In the genomic region with DNA sequence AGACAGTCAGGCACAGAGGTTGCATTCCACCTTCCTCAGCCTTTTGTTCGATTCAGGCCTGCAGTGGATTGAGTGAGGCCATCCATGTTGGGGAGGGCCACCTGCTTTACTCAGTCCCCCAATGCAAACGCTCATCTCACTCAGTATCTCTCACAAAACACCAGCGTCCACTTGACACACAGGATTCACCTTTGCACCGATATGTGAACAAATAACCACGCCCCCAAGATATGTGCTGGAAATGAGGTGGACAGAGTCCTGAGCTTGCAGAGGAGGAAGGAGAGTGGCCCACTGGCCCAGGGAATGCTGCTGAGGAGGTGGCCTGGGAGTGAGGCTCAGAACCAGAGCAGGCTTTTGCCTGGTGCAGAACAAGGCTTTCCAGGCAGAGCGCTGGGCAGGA, we compare ENCODE assay signal across 23 cellular contexts.
DNase-seq lines count a peak whose midpoint lies in the region; ATAC-seq, FAIRE-seq and TF ChIP-seq lines count a peak whose summit lies in the region.
"Had no signal": no experiment of that assay in that cellular context is flagged by ENCODE, and none has a peak within 500 bp of the region (broad histone marks: within the 10 kb centered on the region; RNA-seq: fewer than 3 reads in every experiment).

No MANE protein-coding gene starts in this region.

- FAIRE-seq in small intestine (lab: Jason Lieb, UNC), result no peak
- FAIRE-seq: A549, D721Med, G401.6, GM12891, GM19239 had no signal

- peaks cover 6% of the 10 kb centered on the region for H3K27me3 Mint-ChIP-seq in GM23338 (ENCODE audit: insufficient read depth, low read depth, poor library complexity)

- H3K27ac Mint-ChIP-seq in GM23338, result no peak overlapping the region
- H3K27ac Mint-ChIP-seq: B cell; CD4-positive, alpha-beta T cell; CD8-positive, alpha-beta T cell had no signal

- DNase-seq in hepatocyte (ENCODE audit: low spot score) (peak; percentile 48), left lobe of liver (ENCODE audit: low spot score) (no peak), neuronal stem cell (ENCODE audit: low spot score) (no peak), small intestine (peak; percentile 63), GM23338 (ENCODE audit: low spot score) (no peak), omental fat pad (ENCODE audit: low spot score) (no peak), NCI-H2196 treated with DMSO at 0.1 percent for 48 hours (lab: John Stamatoyannopoulos, UW; ENCODE audit: unreplicated experiment) (no peak)
- DNase-seq: AML-193; Calu3; CD4-positive, alpha-beta T cell; CD8-positive, alpha-beta T cell; DMS79 treated with DMSO at 0.1 percent for 48 hours; GF-D8 had no signal

- peak overlapping the region; percentile 48 for H3K23ac ChIP-seq in neuronal stem cell (ENCODE audit: low read depth, low read length, poor library complexity)

- peaks cover 30% of the 10 kb centered on the region for H3K9me3 Mint-ChIP-seq in GM23338
- H3K9me3 Mint-ChIP-seq: CD4-positive, alpha-beta T cell; CD8-positive, alpha-beta T cell had no signal

- no peaks in the 10 kb centered on the region for H3K27me3 ChIP-seq in hepatocyte
- H3K27me3 ChIP-seq in neuronal stem cell (ENCODE audit: control insufficient read depth in 3 of 3, insufficient read depth in 3 of 3, low read depth in 1 of 3, low read length in 3 of 3), result no peaks in the 10 kb centered on the region
- peaks cover 0 to 4% of the 10 kb centered on the region in 2 donors for H3K27me3 ChIP-seq in small intestine (ENCODE audit: control insufficient read depth in 2 of 2, insufficient read depth in 2 of 2, low read length in 2 of 2)
- no peaks in the 10 kb centered on the region for H3K27me3 ChIP-seq in GM23338 (ENCODE audit: insufficient read depth)
- H3K27me3 ChIP-seq: BLaER1 treated with 17β-estradiol and CSF1 and Interleukin-3, amounts not matched to agents 10 nM and 100 nM had no signal

- no peaks in the 10 kb centered on the region for H3K79me1 ChIP-seq in neuronal stem cell (ENCODE audit: low read depth, low read length)

- H3K4me3 ChIP-seq in hepatocyte (no peak overlapping the region), neuronal stem cell (ENCODE audit: low read length in 2 of 2) (no peak overlapping the region), small intestine (ENCODE audit: low read depth in 1 of 2, low read length in 2 of 2) (no peak overlapping the region), GM23338 (no peak overlapping the region)
- H3K4me3 ChIP-seq: A549; BLaER1 treated with 17β-estradiol and CSF1 and Interleukin-3, amounts not matched to agents 10 nM and 100 nM had no signal

- H3K36me3 Mint-ChIP-seq in GM23338 (ENCODE audit: low read depth), result peaks cover 4% of the 10 kb centered on the region; the same call in 2 of the 3 replicates
- H3K36me3 Mint-ChIP-seq: CD8-positive, alpha-beta T cell had no signal

- H4K91ac ChIP-seq in neuronal stem cell (ENCODE audit: low read depth, low read length, poor library complexity), result no peak overlapping the region

- no peak overlapping the region for H3K14ac ChIP-seq in neuronal stem cell (ENCODE audit: low read length)

- H2AFZ ChIP-seq in hepatocyte (no peak overlapping the region), neuronal stem cell (ENCODE audit: low read length) (no peak overlapping the region), GM23338 (no peak overlapping the region)

- H3F3A ChIP-seq in GM23338 (replicated peaks; ENCODE audit: low read depth), result no peaks in the 10 kb centered on the region

- no peak overlapping the region for H2AK5ac ChIP-seq in neuronal stem cell (ENCODE audit: low read depth, low read length)

- no peaks in the 10 kb centered on the region; the same call in 2 of the 3 replicates for H3K4me1 Mint-ChIP-seq in GM23338
- H3K4me1 Mint-ChIP-seq: B cell had no signal

- H3K9me2 ChIP-seq in hepatocyte (replicated peaks; ENCODE audit: insufficient read depth) (no peaks in the 10 kb centered on the region), GM23338 (ENCODE audit: insufficient read depth) (no peaks in the 10 kb centered on the region)

- no peak overlapping the region for H3K4ac ChIP-seq in neuronal stem cell (ENCODE audit: low read length)

- no peak overlapping the region for H2BK12ac ChIP-seq in neuronal stem cell (ENCODE audit: low read length)

- H3K9me3 ChIP-seq in hepatocyte (ENCODE audit: low read depth) (no peaks in the 10 kb centered on the region), neuronal stem cell (replicated peaks in 1 of 2; ENCODE audit: control insufficient read depth in 2 of 2, insufficient read depth in 1 of 2, low read depth in 1 of 2, low read length in 2 of 2) (peaks cover 4 to 11% of the 10 kb centered on the region in 2 donors), small intestine (ENCODE audit: control insufficient read depth, low read depth) (no peaks in the 10 kb centered on the region)

- no peak for TF ChIP-seq CTCF in hepatocyte (IDR thresholded peaks at IDR 0.05; ENCODE audit: poor library complexity)
- TF ChIP-seq CTCF in GM23338 (conservative IDR thresholded peaks at IDR 0.05; ENCODE audit: low read depth in 2 of 2), result no peak
- no peak for TF ChIP-seq CTCF in omental fat pad (IDR thresholded peaks at IDR 0.05)

- H3K79me2 ChIP-seq in hepatocyte (no peaks in the 10 kb centered on the region), GM23338 (replicated peaks; ENCODE audit: insufficient read depth) (no peaks in the 10 kb centered on the region)

- H4K20me1 ChIP-seq in hepatocyte (ENCODE audit: insufficient read depth, poor library complexity, severe bottlenecking) (no peaks in the 10 kb centered on the region), GM23338 (replicated peaks; ENCODE audit: insufficient read depth) (no peaks in the 10 kb centered on the region; the same call in 1 of the 2 replicates)
- H4K20me1 ChIP-seq: BLaER1 treated with 17β-estradiol and CSF1 and Interleukin-3, amounts not matched to agents 10 nM and 100 nM had no signal

- H3K36me3 ChIP-seq in hepatocyte (replicated peaks; ENCODE audit: insufficient read depth, low read depth), result no peaks in the 10 kb centered on the region
- no peaks in the 10 kb centered on the region for H3K36me3 ChIP-seq in neuronal stem cell (replicated peaks in 1 of 2; ENCODE audit: control insufficient read depth in 2 of 2, insufficient read depth in 2 of 2, low read length in 2 of 2)
- H3K36me3 ChIP-seq in small intestine (ENCODE audit: control insufficient read depth in 2 of 2, insufficient read depth in 2 of 2, low read length in 2 of 2), result no peaks in the 10 kb centered on the region
- no peaks in the 10 kb centered on the region; the same call in 1 of the 2 replicates for H3K36me3 ChIP-seq in GM23338 (ENCODE audit: insufficient read depth)
- H3K36me3 ChIP-seq: BLaER1 treated with 17β-estradiol and CSF1 and Interleukin-3, amounts not matched to agents 10 nM and 100 nM had no signal

- no peak overlapping the region for H4K8ac ChIP-seq in neuronal stem cell (ENCODE audit: low read depth, low read length)

- H3K18ac ChIP-seq in neuronal stem cell (ENCODE audit: low read length), result peak overlapping the region; percentile 2

- no peak overlapping the region for H3K4me2 ChIP-seq in hepatocyte
- no peak overlapping the region for H3K4me2 ChIP-seq in neuronal stem cell (ENCODE audit: insufficient read depth, low read length, poor library complexity, severe bottlenecking)
- no peak overlapping the region for H3K4me2 ChIP-seq in GM23338
- H3K4me2 ChIP-seq: A549; BLaER1 treated with 17β-estradiol and CSF1 and Interleukin-3, amounts not matched to agents 10 nM and 100 nM had no signal

- no peak overlapping the region for H3K9ac ChIP-seq in neuronal stem cell (ENCODE audit: low read depth, low read length, poor library complexity)
- H3K9ac ChIP-seq: BLaER1 treated with 17β-estradiol and CSF1 and Interleukin-3, amounts not matched to agents 10 nM and 100 nM had no signal

- no peak overlapping the region for H2BK15ac ChIP-seq in neuronal stem cell (ENCODE audit: low read length)

- no peak overlapping the region for H3K27ac ChIP-seq in hepatocyte
- no peak overlapping the region for H3K27ac ChIP-seq in neuronal stem cell (replicated peaks; ENCODE audit: low read length)
- no peak overlapping the region for H3K27ac ChIP-seq in small intestine (ENCODE audit: low read depth in 1 of 2, low read length in 1 of 2)
- H3K27ac ChIP-seq in GM23338 (ENCODE audit: low read depth), result no peak overlapping the region
- H3K27ac ChIP-seq: 22Rv1; A549; BLaER1 treated with 17β-estradiol and CSF1 and Interleukin-3, amounts not matched to agents 10 nM and 100 nM; C4-2B had no signal

- no peaks in the 10 kb centered on the region for H3K4me1 ChIP-seq in hepatocyte (ENCODE audit: insufficient read depth)
- H3K4me1 ChIP-seq in neuronal stem cell (ENCODE audit: control insufficient read depth in 2 of 2, insufficient read depth in 1 of 2, low read depth in 1 of 2, low read length in 2 of 2), result no peaks in the 10 kb centered on the region
- H3K4me1 ChIP-seq in small intestine (ENCODE audit: control insufficient read depth in 2 of 2, insufficient read depth in 1 of 2, low read depth in 1 of 2, low read length in 1 of 2), result no peaks in the 10 kb centered on the region
- H3K4me1 ChIP-seq in GM23338 (ENCODE audit: insufficient read depth), result no peaks in the 10 kb centered on the region
- H3K4me1 ChIP-seq: A549; BLaER1 treated with 17β-estradiol and CSF1 and Interleukin-3, amounts not matched to agents 10 nM and 100 nM; Caco-2 had no signal

- no peak overlapping the region for H2BK5ac ChIP-seq in neuronal stem cell (ENCODE audit: low read length)

- peak; percentile 49 for ATAC-seq in left lobe of liver
- no peak for ATAC-seq in GM23338
- ATAC-seq in omental fat pad (ENCODE audit: low FRiP score), result no peak
- ATAC-seq: CD8-positive, alpha-beta T cell had no signal

- H2BK120ac ChIP-seq in neuronal stem cell (ENCODE audit: low read depth, low read length), result no peak overlapping the region

- H3K4me3 Mint-ChIP-seq in GM23338, result no peak overlapping the region
- H3K4me3 Mint-ChIP-seq: B cell; CD4-positive, alpha-beta T cell; CD8-positive, alpha-beta T cell had no signal

- WGBS in hepatocyte (ENCODE audit: low lambda C conversion rate, missing lambda C conversion rate), result 79% methylated on average over 6 of the region's 6 CpGs
- no CpG with 5 or more reads among the region's 6 CpGs for WGBS in neuronal stem cell (ENCODE audit: extremely low coverage in 2 of 2, insufficient read length in 2 of 2, insufficient replicate concordance in 1 of 2), 2 donors
- 33 to 69% (median 48%) methylated on average over 6 of the region's 6 CpGs for WGBS in small intestine, 3 donors

Comparison
In these comparisons a context has a peak if more than half of its experiments do, and no peak if none do; other contexts are left out.
1. DNase-seq: peak in hepatocyte (single experiment) and small intestine (single experiment); none in left lobe of liver (single experiment), neuronal stem cell (single experiment), GM23338 (single experiment), omental fat pad (single experiment) and NCI-H2196 treated with DMSO at 0.1 percent for 48 hours (single experiment).